24 cellular contexts compared by ENCODE assay signal in genomic region chr15:70461992-70462391, GRCh38.
"Had no signal": no experiment of that assay in that cellular context is flagged by ENCODE, and none has a peak within 500 bp of the region (broad histone marks: within the 10 kb centered on the region; RNA-seq: fewer than 3 reads in every experiment).

No MANE protein-coding gene starts in this region.

- H3K27ac ChIP-seq: parathyroid adenoma, prostate gland, testis, tibial nerve, upper lobe of right lung, vagina had no signal

- H3K4me3 Mint-ChIP-seq: natural killer cell treated with Interleukin-12 subunit alpha and Interleukin-12 subunit beta and Interleukin-15 and Interleukin-18, amount 100 ng/mL, for 72 hours; stimulated activated naive CD8-positive, alpha-beta T cell treated with anti-CD3 and anti-CD28 coated beads, Interleukin-15, amount 100 ng/mL, for 72 hours had no signal

- H3K27me3 ChIP-seq: testis, tibial nerve, upper lobe of right lung, vagina had no signal

- H2AFZ ChIP-seq: parathyroid adenoma had no signal

- H3K36me3 ChIP-seq: heart left ventricle, prostate gland, spleen, tibial nerve, upper lobe of right lung, vagina had no signal

- H3K9ac ChIP-seq: parathyroid adenoma had no signal

- ATAC-seq: left colon; natural killer cell treated with Interleukin-12 subunit alpha and Interleukin-12 subunit beta and Interleukin-15 and Interleukin-18, amount 100 ng/mL, for 72 hours; sciatic nerve; stimulated activated naive CD8-positive, alpha-beta T cell treated with anti-CD3 and anti-CD28 coated beads, Interleukin-15, amount 100 ng/mL, for 72 hours had no signal

- H3K9me3 Mint-ChIP-seq: natural killer cell treated with Interleukin-12 subunit alpha and Interleukin-12 subunit beta and Interleukin-15 and Interleukin-18, amount 100 ng/mL, for 72 hours; stimulated activated naive CD8-positive, alpha-beta T cell treated with anti-CD3 and anti-CD28 coated beads, Interleukin-15, amount 100 ng/mL, for 72 hours had no signal

- H3K4me1 ChIP-seq: prostate gland, vagina had no signal

- FAIRE-seq: endothelial cell of umbilical vein, frontal cortex had no signal

- H3K27ac Mint-ChIP-seq: stimulated activated naive CD8-positive, alpha-beta T cell treated with anti-CD3 and anti-CD28 coated beads, Interleukin-15, amount 100 ng/mL, for 72 hours had no signal

- H3K79me2 ChIP-seq: parathyroid adenoma had no signal

- DNase-seq: dermis blood vessel endothelial cell; heart left ventricle; hippocampal formation; left colon; left ventricle myocardium superior; mesenchymal stem cell; midbrain; spleen; stimulated activated CD4-positive, alpha-beta T cell treated with anti-CD3 and anti-CD28 coated beads, Interleukin-15, amount 100 ng/mL, for 24 hours; stimulated activated CD4-positive, alpha-beta T cell treated with anti-CD3 and anti-CD28 coated beads, Interleukin-1b, Interleukin-23, amount 100 ng/mL, for 48 hours; stimulated activated CD4-positive, alpha-beta T cell treated with anti-CD3 and anti-CD28 coated beads, Interleukin-4, amount 100 ng/mL, for 24 hours; stimulated activated naive B cell treated with anti-CD40 and anti-IgM and Interleukin-4, amounts not matched to agents 10 μg/mL and 1 μg/mL and 100 μg/mL, for 72 hours; stimulated activated naive CD8-positive, alpha-beta T cell treated with anti-CD3 and anti-CD28 coated beads, Interleukin-15, amount 100 ng/mL, for 72 hours; testis; upper lobe of right lung had no signal

- H3K4me3 ChIP-seq: heart left ventricle, lung, prostate gland, testis, tibial nerve, upper lobe of right lung, vagina had no signal

- H3K9me3 ChIP-seq: heart left ventricle, prostate gland, spleen, testis, tibial nerve, upper lobe of right lung, vagina had no signal

- H3K36me3 Mint-ChIP-seq: natural killer cell treated with Interleukin-12 subunit alpha and Interleukin-12 subunit beta and Interleukin-15 and Interleukin-18, amount 100 ng/mL, for 72 hours had no signal
